8 cellular contexts compared by ENCODE assay signal in the genomic region with DNA sequence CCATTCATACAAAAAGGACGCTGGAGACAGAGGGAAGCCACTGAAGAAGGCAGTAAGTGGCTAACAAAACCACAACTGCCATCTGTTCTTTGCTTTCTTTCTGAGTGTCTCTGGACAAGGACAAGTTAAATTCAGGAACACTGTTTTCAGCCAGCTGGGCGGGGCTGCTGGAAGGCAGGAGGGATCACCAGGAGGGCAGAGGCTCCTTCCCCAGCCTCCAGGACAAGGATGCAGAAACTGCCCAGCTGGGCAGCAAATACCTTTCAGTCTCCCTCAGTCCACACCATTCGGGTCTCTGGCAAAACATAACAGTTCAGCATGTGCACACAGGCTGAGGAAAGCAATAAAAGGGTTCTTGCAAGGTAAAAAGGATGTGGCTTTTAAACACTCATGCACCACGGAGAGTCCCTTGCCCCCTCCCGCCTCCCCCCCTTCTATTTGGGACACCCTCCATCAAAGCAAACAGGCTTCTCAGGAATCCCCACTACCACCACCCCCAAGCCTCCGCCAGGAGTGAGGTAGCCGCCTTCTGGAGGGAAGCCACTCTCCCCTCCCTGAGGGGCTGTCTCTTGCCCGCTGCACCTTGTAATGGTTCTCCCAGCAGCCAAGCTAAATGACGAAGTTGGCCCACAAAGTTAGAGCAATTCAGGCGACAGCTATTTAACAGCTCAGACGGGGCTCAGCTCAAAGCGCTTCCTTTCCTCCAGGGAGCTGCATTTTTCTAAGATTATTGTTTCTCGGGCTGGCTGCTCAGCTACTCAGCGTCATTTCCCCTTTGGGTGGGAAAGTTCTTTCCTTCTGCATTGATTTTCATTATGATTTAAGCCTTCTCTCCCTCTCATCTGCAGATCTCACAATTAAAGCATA. TPM values are rescaled to one million over a fixed set of nuclear protein-coding genes. Genes with fewer than 3 reads are reported as not detected.
DNase-seq lines count a peak whose midpoint lies in the region; ATAC-seq lines count a peak whose summit lies in the region.

No MANE protein-coding gene starts in this region.

- peaks cover 3% of the 10 kb centered on the region for H3K27me3 Mint-ChIP-seq in activated CD4-positive, alpha-beta memory T cell treated with anti-CD3 and anti-CD28 coated beads for 36 hours
- H3K27me3 Mint-ChIP-seq in naive B cell: no peaks in the 10 kb centered on the region
- H3K27me3 Mint-ChIP-seq in stimulated activated naive B cell treated with anti-CD40 and anti-IgM and Interleukin-4, amounts not matched to agents 10 μg/mL and 1 μg/mL and 100 μg/mL, for 72 hours: peaks cover 0 to 6% of the 10 kb centered on the region in 2 donors

- H3K27ac ChIP-seq in Karpas-422 (ENCODE audit: low read length): peak overlapping the region; percentile 88
- peak overlapping the region; percentile 78 for H3K27ac ChIP-seq in effector memory CD4-positive, alpha-beta T cell (ENCODE audit: insufficient read depth, low read length, poor library complexity, severe bottlenecking)

- no peaks in the 10 kb centered on the region for H3K9me2 ChIP-seq in Karpas-422 (replicated peaks; ENCODE audit: insufficient read depth, low read length)

- H3K27ac Mint-ChIP-seq in activated CD4-positive, alpha-beta memory T cell treated with anti-CD3 and anti-CD28 coated beads for 36 hours: peak overlapping the region; percentile 75
- peak overlapping the region; percentile 19 to 97 (median 78) for H3K27ac Mint-ChIP-seq in naive B cell
- H3K27ac Mint-ChIP-seq in stimulated activated naive B cell treated with anti-CD40 and anti-IgM and Interleukin-4, amounts not matched to agents 10 μg/mL and 1 μg/mL and 100 μg/mL, for 72 hours: peak overlapping the region; percentile 82

- CTCF ChIA-PET in activated CD4-positive, alpha-beta memory T cell treated with anti-CD3 and anti-CD28 coated beads for 36 hours (lab: Charles Lee): interaction anchor here (0.7 to 2.3 kb wide), 6 partner anchors 8 to 158 kb away, joined by 3 to 8 read pairs (median 4); no protein-coding TSS in a partner anchor

- no peaks in the 10 kb centered on the region for H3K36me3 Mint-ChIP-seq in activated CD4-positive, alpha-beta memory T cell treated with anti-CD3 and anti-CD28 coated beads for 36 hours
- H3K36me3 Mint-ChIP-seq in naive B cell: no peaks in the 10 kb centered on the region
- peaks cover 5 to 18% of the 10 kb centered on the region in 2 donors for H3K36me3 Mint-ChIP-seq in stimulated activated naive B cell treated with anti-CD40 and anti-IgM and Interleukin-4, amounts not matched to agents 10 μg/mL and 1 μg/mL and 100 μg/mL, for 72 hours

- peak; percentile 31 for DNase-seq in CD1c-positive myeloid dendritic cell (ENCODE audit: extremely low spot score)
- DNase-seq in Karpas-422: peak; percentile 66
- peak; percentile 80 for DNase-seq in activated CD4-positive, alpha-beta memory T cell treated with anti-CD3 and anti-CD28 coated beads for 36 hours
- DNase-seq in effector memory CD4-positive, alpha-beta T cell: peak; percentile 64 to 85 (median 72)
- DNase-seq in naive B cell: peak; percentile 27
- peak; percentile 47 for DNase-seq in stimulated activated naive B cell treated with anti-CD40 and anti-IgM and Interleukin-4, amounts not matched to agents 10 μg/mL and 1 μg/mL and 100 μg/mL, for 72 hours

- H3K4me3 ChIP-seq in Karpas-422 (ENCODE audit: low read length): peak overlapping the region; percentile 83
- H3K4me3 ChIP-seq in effector memory CD4-positive, alpha-beta T cell (ENCODE audit: insufficient read depth, low read depth, low read length, poor library complexity, severe bottlenecking): peak overlapping the region; percentile 43

- peaks cover 81% of the 10 kb centered on the region for H3K4me1 ChIP-seq in Karpas-422 (ENCODE audit: low read length)
- H3K4me1 ChIP-seq in effector memory CD4-positive, alpha-beta T cell (ENCODE audit: control insufficient read depth, insufficient read depth, low read length, poor library complexity, severe bottlenecking): peaks cover 39% of the 10 kb centered on the region

- peaks cover 85% of the 10 kb centered on the region for H3K79me2 ChIP-seq in Karpas-422 (ENCODE audit: low read length)

- H4K20me1 ChIP-seq in Karpas-422 (ENCODE audit: insufficient read depth, low read depth, low read length): peaks cover 13% of the 10 kb centered on the region; the same call in 1 of the 2 replicates

- H3K36me3 ChIP-seq in Karpas-422 (ENCODE audit: insufficient read depth, low read length): peaks cover 34% of the 10 kb centered on the region
- H3K36me3 ChIP-seq in effector memory CD4-positive, alpha-beta T cell (ENCODE audit: control insufficient read depth, insufficient read depth, low read length): no peaks in the 10 kb centered on the region

- peak overlapping the region; percentile 64 for H3K4me2 ChIP-seq in Karpas-422 (ENCODE audit: low read depth, low read length, poor library complexity, severe bottlenecking)

- no peaks in the 10 kb centered on the region for H3K9me3 Mint-ChIP-seq in activated CD4-positive, alpha-beta memory T cell treated with anti-CD3 and anti-CD28 coated beads for 36 hours
- no peaks in the 10 kb centered on the region for H3K9me3 Mint-ChIP-seq in naive B cell
- no peaks in the 10 kb centered on the region for H3K9me3 Mint-ChIP-seq in stimulated activated naive B cell treated with anti-CD40 and anti-IgM and Interleukin-4, amounts not matched to agents 10 μg/mL and 1 μg/mL and 100 μg/mL, for 72 hours

- intact Hi-C loops in activated CD4-positive, alpha-beta memory T cell treated with anti-CD3 and anti-CD28 coated beads for 36 hours (cut with micrococcal nuclease): loop anchor here (1.0 to 10.0 kb wide), 6 partner anchors 17 to 183 kb away; no protein-coding TSS in a partner anchor

- H3K27me3 ChIP-seq in Karpas-422 (ENCODE audit: low read length): no peaks in the 10 kb centered on the region
- no peaks in the 10 kb centered on the region for H3K27me3 ChIP-seq in effector memory CD4-positive, alpha-beta T cell (replicated peaks; ENCODE audit: control insufficient read depth, insufficient read depth, low read length, poor library complexity, severe bottlenecking)

- peak overlapping the region; percentile 60 for H3K4me3 Mint-ChIP-seq in activated CD4-positive, alpha-beta memory T cell treated with anti-CD3 and anti-CD28 coated beads for 36 hours
- peak overlapping the region; percentile 66 to 99 (median 77) for H3K4me3 Mint-ChIP-seq in naive B cell
- H3K4me3 Mint-ChIP-seq in stimulated activated naive B cell treated with anti-CD40 and anti-IgM and Interleukin-4, amounts not matched to agents 10 μg/mL and 1 μg/mL and 100 μg/mL, for 72 hours: peak overlapping the region; percentile 52 to 80

- no peaks in the 10 kb centered on the region for H3K9me3 ChIP-seq in Karpas-422 (ENCODE audit: low read length)
- H3K9me3 ChIP-seq in effector memory CD4-positive, alpha-beta T cell (ENCODE audit: control insufficient read depth, low read length): no peaks in the 10 kb centered on the region

- H3K4me1 Mint-ChIP-seq in activated CD4-positive, alpha-beta memory T cell treated with anti-CD3 and anti-CD28 coated beads for 36 hours (ENCODE audit: low read depth): peaks cover 50% of the 10 kb centered on the region
- H3K4me1 Mint-ChIP-seq in naive B cell: peaks cover 37 to 53% (median 41%) of the 10 kb centered on the region in 3 donors
- peaks cover 42 to 45% of the 10 kb centered on the region in 2 donors for H3K4me1 Mint-ChIP-seq in stimulated activated naive B cell treated with anti-CD40 and anti-IgM and Interleukin-4, amounts not matched to agents 10 μg/mL and 1 μg/mL and 100 μg/mL, for 72 hours

- ATAC-seq in naive B cell (ENCODE audit: low read depth in 2 of 2): peak; percentile 36 to 41
- ATAC-seq in stimulated activated naive B cell treated with anti-CD40 and anti-IgM and Interleukin-4, amounts not matched to agents 10 μg/mL and 1 μg/mL and 100 μg/mL, for 72 hours (replicated peaks): peak; percentile 51 to 62
- no peak for ATAC-seq in HG02973 (IDR thresholded peaks at IDR 0.05; ENCODE audit: unreplicated experiment)
- no peak for ATAC-seq in HG02763 (IDR thresholded peaks at IDR 0.05; ENCODE audit: unreplicated experiment)

- H3K9ac ChIP-seq in Karpas-422 (ENCODE audit: low read length): peak overlapping the region; percentile 92

- POLR2A ChIA-PET in activated CD4-positive, alpha-beta memory T cell treated with anti-CD3 and anti-CD28 coated beads for 36 hours (lab: Charles Lee): interaction anchor here (1.0 kb wide), 1 partner anchor 54 kb away, joined by 4 read pairs; no protein-coding TSS in a partner anchor

- H2AFZ ChIP-seq in Karpas-422 (ENCODE audit: low read length): no peak overlapping the region

RNA-seq across cellular contexts. Expression of a gene that starts 3.8 kb away (rescaled TPM):
- total RNA-seq in Karpas-422 (2014; rRNA removed; shearing (Covaris generic); ENCODE audit: low replicate concordance): 57.3 and 57.9 TPM in 2 replicates
- total RNA-seq in activated CD4-positive, alpha-beta memory T cell treated with anti-CD3 and anti-CD28 coated beads for 36 hours: 1 to 10 TPM; 6.0 to 7.9 TPM
- polyA plus RNA-seq in naive B cell (ENCODE audit: low read depth in 6 of 6): 1 to 10 TPM in 3 of 6 donors, under 1 TPM in 2, not detected in 1; 0.73 to 1.8 (median 1.1) TPM

Comparison
In these comparisons a context has a peak if more than half of its experiments do, and no peak if none do; other contexts are left out.
1. DNase-seq: peak in every context shown above with its lines; median percentile 80 in activated CD4-positive, alpha-beta memory T cell treated with anti-CD3 and anti-CD28 coated beads for 36 hours; 72 in effector memory CD4-positive, alpha-beta T cell; 66 in Karpas-422; 47 in stimulated activated naive B cell treated with anti-CD40 and anti-IgM and Interleukin-4, amounts not matched to agents 10 μg/mL and 1 μg/mL and 100 μg/mL, for 72 hours; 31 in CD1c-positive myeloid dendritic cell; 27 in naive B cell.
2. ATAC-seq: peak in naive B cell (2 of 2) and stimulated activated naive B cell treated with anti-CD40 and anti-IgM and Interleukin-4, amounts not matched to agents 10 μg/mL and 1 μg/mL and 100 μg/mL, for 72 hours (2 of 2); none in HG02973 (single experiment) and HG02763 (single experiment).
3. Peak in every context shown above with its lines, with median percentiles within 50 percentile points of each other: H3K27ac Mint-ChIP-seq and H3K4me3 Mint-ChIP-seq.